Comparison of ENCODE assay signal across 33 cellular contexts in the genomic region with DNA sequence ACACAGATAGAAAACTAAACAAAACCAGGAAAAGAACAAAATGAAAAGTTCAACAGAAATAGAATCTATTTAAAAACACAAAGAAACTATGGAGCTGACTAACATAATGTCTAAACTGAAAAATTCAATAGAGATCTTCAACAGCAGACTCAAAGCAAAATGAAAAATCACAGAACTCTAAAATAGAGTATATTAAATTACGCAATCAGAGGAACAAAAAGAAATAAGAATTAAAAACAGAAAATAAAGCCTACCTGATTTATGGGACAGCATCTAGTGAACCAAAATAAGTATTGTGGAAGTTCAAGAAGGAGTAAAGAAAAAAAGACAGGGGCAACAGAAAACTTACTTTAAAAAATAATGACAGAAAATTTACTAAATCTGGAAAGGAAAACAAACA.
"Had no signal": no experiment of that assay in that cellular context is flagged by ENCODE, and none has a peak within 500 bp of the region (broad histone marks: within the 10 kb centered on the region; RNA-seq: fewer than 3 reads in every experiment).

No MANE protein-coding gene starts in this region.

- H3K9me3 ChIP-seq: adrenal gland had no signal

- DNase-seq: activated B cell treated with CpG ODN at 0.5 μM for 24 hours; activated CD4-positive, alpha-beta memory T cell treated with anti-CD3 and anti-CD28 coated beads for 36 hours; activated CD4-positive, alpha-beta T cell treated with anti-CD3 and anti-CD28 coated beads for 4 hours; activated CD4-positive, alpha-beta T cell treated with anti-CD3 and anti-CD28 coated beads, Interleukin-2, amount 10 ng/mL, durations not matched to agents 24 days and 14 days; activated CD4-positive, alpha-beta T cell treated with anti-CD3 and anti-CD28 coated beads, Interleukin-2, amount 50 U/mL, for 1 hour; activated CD4-positive, alpha-beta T cell treated with anti-CD3 and anti-CD28 coated beads, Interleukin-2, amount 50 U/mL, for 4 hours; activated CD4-positive, CD25-positive, alpha-beta regulatory T cell treated with anti-CD3 and anti-CD28 coated beads, Interleukin-2, amount 50 U/mL, for 72 hours; activated CD8-positive, alpha-beta memory T cell treated with anti-CD3 and anti-CD28 coated beads, Interleukin-2, amount 50 U/mL, for 4 hours; activated CD8-positive, alpha-beta T cell treated with anti-CD3 and anti-CD28 coated beads for 36 hours; activated effector memory CD4-positive, alpha-beta T cell treated with anti-CD3 and anti-CD28 coated beads, Interleukin-2, amount 50 U/mL, for 16 hours; activated gamma-delta T cell treated with Interleukin-2 at 50 U/mL for 16 hours; activated naive CD4-positive, alpha-beta T cell; activated naive CD4-positive, alpha-beta T cell treated with anti-CD3 and anti-CD28 coated beads for 36 hours; activated naive CD4-positive, alpha-beta T cell treated with anti-CD3 and anti-CD28 coated beads, Interleukin-2, amount 50 U/mL, for 16 hours; activated naive CD8-positive, alpha-beta T cell treated with anti-CD3 and anti-CD28 coated beads for 36 hours; activated T-cell treated with anti-CD3 and anti-CD28 coated beads for 4 hours; activated T-cell treated with anti-CD3 and anti-CD28 coated beads, Interleukin-2, amount 50 U/mL, for 1 hour; activated T-cell treated with anti-CD3 and anti-CD28 coated beads, Interleukin-2, amount 50 U/mL, for 4 hours; activated T-cell treated with anti-CD3 and anti-CD28 coated beads, Interleukin-2, amount 50 U/mL, for 72 hours; adrenal gland; amniotic stem cell; aorta; body of pancreas; brain microvascular endothelial cell; central memory CD4-positive, alpha-beta T cell; T-helper 2 cell; T-helper 9 cell had no signal

- ATAC-seq: activated CD8-positive, alpha-beta T cell treated with anti-CD3 and anti-CD28 coated beads for 36 hours; activated naive CD4-positive, alpha-beta T cell treated with anti-CD3 and anti-CD28 coated beads, Interleukin-2, amount 50 U/mL, for 72 hours; activated T-cell treated with anti-CD3 and anti-CD28 coated beads, Interleukin-2, amount 50 U/mL, for 4 hours; activated T-cell treated with anti-CD3 and anti-CD28 coated beads, Interleukin-2, amount 50 U/mL, for 72 hours; activated T-helper 17 cell treated with anti-CD3 and anti-CD28 coated beads, Interleukin-2, amount 50 U/mL, for 72 hours; body of pancreas had no signal

- H3K36me3 ChIP-seq: adrenal gland, brain microvascular endothelial cell, breast epithelium had no signal

- H3K27me3 ChIP-seq: adrenal gland, body of pancreas, brain microvascular endothelial cell, breast epithelium had no signal

- FAIRE-seq: astrocyte, TTC549 had no signal

- H3K27ac ChIP-seq: adrenal gland, body of pancreas, brain microvascular endothelial cell, breast epithelium, VCaP had no signal

- H3K4me1 ChIP-seq: adrenal gland, body of pancreas, breast epithelium had no signal

- H3K4me3 ChIP-seq: adrenal gland, body of pancreas, breast epithelium had no signal
